11 cellular contexts compared by ENCODE assay signal in the genomic region with DNA sequence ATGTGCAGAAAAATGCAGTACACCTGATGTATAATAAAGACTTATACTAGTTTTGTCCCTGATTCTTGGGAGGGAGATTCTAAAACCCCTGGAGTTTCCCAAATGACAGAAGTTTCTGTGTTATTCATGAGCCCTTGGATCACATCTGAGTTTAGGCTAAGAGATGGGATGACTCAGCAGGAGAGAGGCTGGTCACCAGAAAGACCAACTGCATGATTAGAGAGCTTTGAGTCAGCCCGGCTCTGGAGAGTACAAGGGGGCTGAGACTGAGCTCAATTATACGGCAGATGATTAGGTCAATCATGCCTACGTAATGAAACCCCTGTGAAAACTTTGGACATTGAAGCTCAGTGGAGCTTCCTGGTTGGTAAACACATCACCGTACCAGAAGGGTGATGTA.
DNase-seq lines count a peak whose midpoint lies in the region; ATAC-seq, FAIRE-seq and TF ChIP-seq lines count a peak whose summit lies in the region.
"Had no signal": no experiment of that assay in that cellular context is flagged by ENCODE, and none has a peak within 500 bp of the region (broad histone marks: within the 10 kb centered on the region; RNA-seq: fewer than 3 reads in every experiment).

No MANE protein-coding gene starts in this region.

- POLR2A ChIA-PET in BJ (lab: Charles Lee) (no interaction called here), endothelial cell of umbilical vein (lab: Charles Lee) (no interaction called here)

- no peak for FAIRE-seq in endothelial cell of umbilical vein (lab: Jason Lieb, UNC)

- no peak for TF ChIP-seq POLR2A in endothelial cell of umbilical vein (IDR thresholded peaks at IDR 0.05; ENCODE audit: low read depth, low read length)

- TF ChIP-seq CTCF in BJ (IDR thresholded peaks at IDR 0.05; ENCODE audit: insufficient read depth, low read depth, low read length), result no peak
- no peak for TF ChIP-seq CTCF in endothelial cell of umbilical vein (IDR thresholded peaks at IDR 0.05; ENCODE audit: extremely low read depth in 1 of 2, insufficient read depth in 1 of 2, low read depth in 1 of 2, low read length in 2 of 2)
- no peak for TF ChIP-seq CTCF in neural progenitor cell (IDR thresholded peaks at IDR 0.05)

- no peak overlapping the region for H3K27ac Mint-ChIP-seq in neural progenitor cell

- CTCF ChIA-PET in BJ (lab: Yijun Ruan, JAX), result interaction anchor here (0.7 kb wide), 1 partner anchor 647 kb away, joined by 3 read pairs; no protein-coding TSS in a partner anchor
- CTCF ChIA-PET in endothelial cell of umbilical vein (lab: Charles Lee), result interaction anchor here (1.6 kb wide), 1 partner anchor 9 kb away, joined by 4 read pairs; no protein-coding TSS in a partner anchor

- no peaks in the 10 kb centered on the region for H4K20me1 ChIP-seq in endothelial cell of umbilical vein (replicated peaks; ENCODE audit: control insufficient read depth, extremely low read depth, insufficient read depth, low read length)
- no peaks in the 10 kb centered on the region for H4K20me1 ChIP-seq in neural progenitor cell (ENCODE audit: low read depth)

- H3K4me3 ChIP-seq in BJ (ENCODE audit: low read depth, low read length), result no peak overlapping the region
- H3K4me3 ChIP-seq in endothelial cell of umbilical vein (replicated peaks in 1 of 3; ENCODE audit: insufficient read depth in 1 of 3, low read depth in 1 of 3, low read length in 3 of 3), result no peak overlapping the region
- H3K4me3 ChIP-seq in neural progenitor cell, result no peak overlapping the region
- H3K4me3 ChIP-seq: right lobe of liver had no signal

- H3K9me3 ChIP-seq in endothelial cell of umbilical vein (replicated peaks; ENCODE audit: control insufficient read depth, insufficient read depth, low read length), result no peaks in the 10 kb centered on the region
- H3K9me3 ChIP-seq in neural progenitor cell (ENCODE audit: low read depth), result no peaks in the 10 kb centered on the region
- H3K9me3 ChIP-seq: right lobe of liver had no signal

- no peaks in the 10 kb centered on the region for H3K27me3 Mint-ChIP-seq in neural progenitor cell (ENCODE audit: insufficient read depth, low read depth)
- H3K27me3 Mint-ChIP-seq: stimulated activated naive CD8-positive, alpha-beta T cell treated with anti-CD3 and anti-CD28 coated beads, Interleukin-15, amount 100 ng/mL, for 72 hours had no signal

- H3K36me3 Mint-ChIP-seq in neural progenitor cell, result no peaks in the 10 kb centered on the region

- peak; percentile 36 for DNase-seq in BJ (ENCODE audit: low read depth)
- peak; percentile 8 for DNase-seq in NCI-H446 treated with DMSO at 0.1 percent for 48 hours (lab: John Stamatoyannopoulos, UW)
- DNase-seq in endothelial cell of umbilical vein (ENCODE audit: low read depth, low spot score), result no peak
- peak; percentile 63 for DNase-seq in neural progenitor cell (ENCODE audit: low spot score)
- DNase-seq in NCI-H146 treated with DMSO at 0.1 percent for 48 hours (lab: John Stamatoyannopoulos, UW; ENCODE audit: unreplicated experiment), result no peak
- no peak for DNase-seq in left lobe of liver (ENCODE audit: low spot score)
- DNase-seq in NCI-H2171 treated with DMSO at 0.1 percent for 48 hours (lab: John Stamatoyannopoulos, UW), result no peak
- DNase-seq: NCI-H510A; right lobe of liver; stimulated activated naive CD8-positive, alpha-beta T cell treated with anti-CD3 and anti-CD28 coated beads, Interleukin-15, amount 100 ng/mL, for 72 hours had no signal

- intact Hi-C loops in endothelial cell of umbilical vein (cut with micrococcal nuclease), result no loop called here

- H3K4me1 Mint-ChIP-seq in neural progenitor cell, result peaks cover 13% of the 10 kb centered on the region
- H3K4me1 Mint-ChIP-seq: stimulated activated naive CD8-positive, alpha-beta T cell treated with anti-CD3 and anti-CD28 coated beads, Interleukin-15, amount 100 ng/mL, for 72 hours had no signal

- H3K9me3 Mint-ChIP-seq in neural progenitor cell, result no peaks in the 10 kb centered on the region
- H3K9me3 Mint-ChIP-seq: stimulated activated naive CD8-positive, alpha-beta T cell treated with anti-CD3 and anti-CD28 coated beads, Interleukin-15, amount 100 ng/mL, for 72 hours had no signal

- H3K9ac ChIP-seq in endothelial cell of umbilical vein (replicated peaks; ENCODE audit: extremely low read depth, insufficient read depth, low read length), result no peak overlapping the region
- no peak overlapping the region for H3K9ac ChIP-seq in neural progenitor cell

- H3K9me1 ChIP-seq in endothelial cell of umbilical vein (replicated peaks; ENCODE audit: control insufficient read depth, extremely low read depth, insufficient read depth, low read length), result no peaks in the 10 kb centered on the region

- H3K4me2 ChIP-seq in endothelial cell of umbilical vein (ENCODE audit: insufficient read depth, low read length), result no peak overlapping the region
- H3K4me2 ChIP-seq in neural progenitor cell, result peak overlapping the region; percentile 35

- H2AFZ ChIP-seq in endothelial cell of umbilical vein (ENCODE audit: low read depth, low read length) (no peak overlapping the region), neural progenitor cell (replicated peaks) (no peak overlapping the region)

- dilution Hi-C loops in endothelial cell of umbilical vein (cut with MboI; ENCODE audit: extremely low pct_ligation_motif_present, low sequenced_read_pairs), result no loop called here

- H3K79me2 ChIP-seq in endothelial cell of umbilical vein (ENCODE audit: control insufficient read depth, insufficient read depth, low read length) (no peaks in the 10 kb centered on the region), neural progenitor cell (ENCODE audit: low read depth) (no peaks in the 10 kb centered on the region)

- H3K27me3 ChIP-seq in BJ (ENCODE audit: control insufficient read depth, insufficient read depth, low read length), result no peaks in the 10 kb centered on the region
- no peaks in the 10 kb centered on the region for H3K27me3 ChIP-seq in endothelial cell of umbilical vein (ENCODE audit: control insufficient read depth in 2 of 2, insufficient read depth in 2 of 2, low read length in 2 of 2)
- H3K27me3 ChIP-seq in neural progenitor cell, result no peaks in the 10 kb centered on the region
- H3K27me3 ChIP-seq: right lobe of liver had no signal

- H3K27ac ChIP-seq in endothelial cell of umbilical vein (ENCODE audit: insufficient read depth, low read depth, low read length) (no peak overlapping the region), neural progenitor cell (no peak overlapping the region)
- H3K27ac ChIP-seq: right lobe of liver had no signal

- no peak overlapping the region for H3K4me3 Mint-ChIP-seq in neural progenitor cell
- H3K4me3 Mint-ChIP-seq: stimulated activated naive CD8-positive, alpha-beta T cell treated with anti-CD3 and anti-CD28 coated beads, Interleukin-15, amount 100 ng/mL, for 72 hours had no signal

- H3F3A ChIP-seq in neural progenitor cell (ENCODE audit: low read depth), result no peaks in the 10 kb centered on the region

- no peaks in the 10 kb centered on the region for H3K4me1 ChIP-seq in endothelial cell of umbilical vein (ENCODE audit: control insufficient read depth, extremely low read depth, insufficient read depth, low read length)
- peaks cover 19% of the 10 kb centered on the region for H3K4me1 ChIP-seq in neural progenitor cell
- H3K4me1 ChIP-seq: right lobe of liver had no signal

- H3K36me3 ChIP-seq in BJ (ENCODE audit: control insufficient read depth, insufficient read depth, low read length) (no peaks in the 10 kb centered on the region), endothelial cell of umbilical vein (ENCODE audit: control insufficient read depth in 2 of 2, extremely low read depth in 1 of 2, insufficient read depth in 2 of 2, low read length in 2 of 2) (peaks cover 0 to 2% of the 10 kb centered on the region in 2 experiments), neural progenitor cell (no peaks in the 10 kb centered on the region)

- no peak for ATAC-seq in left lobe of liver
- no peak for ATAC-seq in HG02970 (IDR thresholded peaks at IDR 0.05; ENCODE audit: low FRiP score, unreplicated experiment)
- ATAC-seq: stimulated activated naive CD8-positive, alpha-beta T cell treated with anti-CD3 and anti-CD28 coated beads, Interleukin-15, amount 100 ng/mL, for 72 hours had no signal

- no TSS peak for BruUV-seq in endothelial cell of umbilical vein (replicated peaks; lab: Mats Ljungman, UMichigan)

TF ChIP-seq in endothelial cell of umbilical vein, 7 proteins besides CTCF, POLR2A, EP300 and RAD21:
- no peak for TF ChIP-seq EZH2 (IDR thresholded peaks at IDR 0.05; ENCODE audit: borderline replicate concordance, low read depth, low read length, severe bottlenecking)
- TF ChIP-seq GATA2 (IDR thresholded peaks at IDR 0.05; ENCODE audit: insufficient read depth, insufficient read length, low read depth, low read length), result no peak
- TF ChIP-seq MYC (IDR thresholded peaks at IDR 0.05; ENCODE audit: low read depth, low read length), result no peak
- TF ChIP-seq, protein P1, sequence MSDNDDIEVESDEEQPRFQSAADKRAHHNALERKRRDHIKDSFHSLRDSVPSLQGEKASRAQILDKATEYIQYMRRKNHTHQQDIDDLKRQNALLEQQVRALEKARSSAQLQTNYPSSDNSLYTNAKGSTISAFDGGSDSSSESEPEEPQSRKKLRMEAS (IDR thresholded peaks at IDR 0.05; ENCODE audit: insufficient read depth, insufficient read length), result no peak
- TF ChIP-seq JUN (IDR thresholded peaks at IDR 0.05; ENCODE audit: borderline replicate concordance, insufficient read depth, insufficient read length, low read depth), result no peak
- peak; percentile 48 for TF ChIP-seq FOS (IDR thresholded peaks at IDR 0.05; ENCODE audit: borderline replicate concordance, insufficient read depth, low read length)
- no peak for TF ChIP-seq POLR2AphosphoS5 (IDR thresholded peaks at IDR 0.05; ENCODE audit: insufficient read depth, low read depth, low read length)
TF ChIP-seq in endothelial cell of umbilical vein: peak in this region for 1.

Comparison
In these comparisons a context has a peak if more than half of its experiments do, and no peak if none do; other contexts are left out.
1. DNase-seq: peak in BJ (single experiment), NCI-H446 treated with DMSO at 0.1 percent for 48 hours (single experiment) and neural progenitor cell (single experiment); none in endothelial cell of umbilical vein (single experiment), NCI-H146 treated with DMSO at 0.1 percent for 48 hours (single experiment), left lobe of liver (single experiment) and NCI-H2171 treated with DMSO at 0.1 percent for 48 hours (single experiment).